Comparison of ENCODE assay signal across 18 cellular contexts in the genomic region with DNA sequence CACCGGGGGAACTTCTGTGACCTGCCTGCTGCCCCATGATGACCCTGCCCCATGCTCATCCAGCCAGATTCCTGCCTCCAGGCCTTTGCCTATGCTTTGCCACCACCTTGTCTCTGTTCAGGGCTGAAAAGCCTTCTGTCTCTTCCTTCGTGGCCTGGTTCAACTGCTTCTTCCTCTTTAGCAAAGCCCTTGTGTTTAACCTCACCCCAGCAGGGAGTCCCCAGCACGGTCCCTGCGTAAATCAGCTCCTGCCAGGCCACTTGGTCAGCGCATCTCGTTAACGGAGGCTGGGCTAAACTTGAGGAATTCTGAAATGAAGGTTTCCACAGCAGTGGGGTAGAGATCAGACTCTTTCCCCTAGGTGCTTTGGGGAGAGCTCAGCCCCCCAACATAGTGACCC. TPM values are rescaled to one million over a fixed set of nuclear protein-coding genes. Genes with fewer than 3 reads are reported as not detected.
DNase-seq lines count a peak whose midpoint lies in the region; ATAC-seq, FAIRE-seq and TF ChIP-seq lines count a peak whose summit lies in the region.
"Had no signal": no experiment of that assay in that cellular context is flagged by ENCODE, and none has a peak within 500 bp of the region (broad histone marks: within the 10 kb centered on the region; RNA-seq: fewer than 3 reads in every experiment).

No MANE protein-coding gene starts in this region.

- no peaks in the 10 kb centered on the region for H3K79me2 ChIP-seq in H1 (ENCODE audit: control insufficient read depth in 1 of 2, insufficient read depth in 2 of 2, low read length in 2 of 2)
- no peaks in the 10 kb centered on the region for H3K79me2 ChIP-seq in OCI-LY7 (ENCODE audit: insufficient read depth, low read depth, low read length)

- CTCF ChIA-PET in H1 (lab: Charles Lee; ENCODE audit: partially characterized antibody) (interaction anchor here (1.1 to 2.4 kb wide), 2 partner anchors 11 to 15 kb away, joined by 3 to 10 read pairs; no protein-coding TSS in a partner anchor), OCI-LY7 (lab: Charles Lee; ENCODE audit: unreplicated experiment) (interaction anchor here (1.0 kb wide), 1 partner anchor 13 kb away, joined by 3 read pairs; no protein-coding TSS in a partner anchor)

- H3K4ac ChIP-seq in H1 (replicated peaks; ENCODE audit: insufficient read length, low read depth, low read length) (no peak overlapping the region), neuronal stem cell (ENCODE audit: low read length) (no peak overlapping the region)

- H3K4me3 ChIP-seq in NB4 (ENCODE audit: low read depth, low read length) (no peak overlapping the region), H1 (ENCODE audit: extremely low read depth in 1 of 4, insufficient read depth in 2 of 4, low read depth in 3 of 4, low read length in 4 of 4) (no peak overlapping the region), neuronal stem cell (ENCODE audit: low read length in 2 of 2) (no peak overlapping the region), OCI-LY7 (ENCODE audit: low read depth, low read length, poor library complexity, severe bottlenecking) (no peak overlapping the region)

- intact Hi-C loops in Right ventricle myocardium inferior (cut with DNase I), result no loop called here
- intact Hi-C loops in Right ventricle myocardium superior (cut with DNase I), result no loop called here
- intact Hi-C loops in OCI-LY7 (cut with micrococcal nuclease; ENCODE audit: unreplicated experiment), result no loop called here

- 45% methylated on average over 7 of the region's 7 CpGs; no CpG with 5 or more reads in 1 of the 2 experiments for WGBS in H1 (ENCODE audit: extremely low coverage in 1 of 2, insufficient coverage in 1 of 2, insufficient read length in 1 of 2, insufficient replicate concordance in 2 of 2, low coverage in 1 of 2, low lambda C conversion rate in 2 of 2, missing lambda C conversion rate in 1 of 2), 2 experiments
- no CpG with 5 or more reads among the region's 7 CpGs for WGBS in neuronal stem cell (ENCODE audit: extremely low coverage in 2 of 2, insufficient read length in 2 of 2, insufficient replicate concordance in 1 of 2), 2 donors

- H3K27ac ChIP-seq in H1 (ENCODE audit: low read depth, low read length) (no peak overlapping the region), neuronal stem cell (replicated peaks; ENCODE audit: low read length) (no peak overlapping the region), OCI-LY7 (ENCODE audit: low read depth, low read length, poor library complexity, severe bottlenecking) (no peak overlapping the region)

- no peak overlapping the region for H3K56ac ChIP-seq in H1 (replicated peaks; ENCODE audit: insufficient read length, low read depth, low read length)

- BruUV-seq in OCI-LY7 (replicated peaks; lab: Mats Ljungman, UMichigan), result no TSS peak

- H3K27me3 ChIP-seq in H1 (replicated peaks in 1 of 4; ENCODE audit: control insufficient read depth in 3 of 4, extremely low read depth in 1 of 4, insufficient read depth in 3 of 4, low read length in 3 of 4) (no peaks in the 10 kb centered on the region; a peak in 3 of 7 replicates), neuronal stem cell (ENCODE audit: control insufficient read depth in 3 of 3, insufficient read depth in 3 of 3, low read depth in 1 of 3, low read length in 3 of 3) (peaks cover 0 to 3% (median 0%) of the 10 kb centered on the region in 3 experiments)

- POLR2A ChIA-PET in H1 (lab: Charles Lee; ENCODE audit: partially characterized antibody) (interaction anchor here (1.3 kb wide), 2 partner anchors 10 to 18 kb away, joined by 3 read pairs; no protein-coding TSS in a partner anchor), OCI-LY7 (lab: Charles Lee) (interaction anchor here (0.9 kb wide), 1 partner anchor 9 kb away, joined by 3 read pairs; no protein-coding TSS in a partner anchor)

- H3K4me1 ChIP-seq in H1 (replicated peaks in 1 of 4; ENCODE audit: control insufficient read depth in 3 of 4, insufficient read depth in 4 of 4, low read length in 3 of 4) (peaks cover 0 to 19% (median 6%) of the 10 kb centered on the region in 4 experiments; a peak in 6 of 7 replicates), neuronal stem cell (ENCODE audit: control insufficient read depth in 2 of 2, insufficient read depth in 1 of 2, low read depth in 1 of 2, low read length in 2 of 2) (peaks cover 48% of the 10 kb centered on the region in 2 donors), OCI-LY7 (ENCODE audit: insufficient read depth, low read length, poor library complexity, severe bottlenecking) (no peaks in the 10 kb centered on the region)

- no peak overlapping the region for H2BK20ac ChIP-seq in H1 (ENCODE audit: low read length)

- peak overlapping the region; percentile 14; the same call in 1 of the 2 replicates for H2BK15ac ChIP-seq in H1 (ENCODE audit: low read length)
- H2BK15ac ChIP-seq in neuronal stem cell (ENCODE audit: low read length), result peak overlapping the region; percentile 20

- H4K8ac ChIP-seq in H1 (ENCODE audit: extremely low read depth, insufficient read depth, low read length), result no peak overlapping the region; the same call in 1 of the 2 replicates
- H4K8ac ChIP-seq in neuronal stem cell (ENCODE audit: low read depth, low read length), result no peak overlapping the region

- H3K79me1 ChIP-seq in H1 (ENCODE audit: low read depth, low read length) (no peaks in the 10 kb centered on the region; the same call in 1 of the 2 replicates), neuronal stem cell (ENCODE audit: low read depth, low read length) (no peaks in the 10 kb centered on the region)

- no peak for FAIRE-seq in H1 (lab: Jason Lieb, UNC)
- FAIRE-seq: A204.1, GM19239 had no signal

- H3K23ac ChIP-seq in H1 (ENCODE audit: insufficient read length) (no peak overlapping the region), neuronal stem cell (ENCODE audit: low read depth, low read length, poor library complexity) (no peak overlapping the region)

- no peak overlapping the region for H4K5ac ChIP-seq in H1 (ENCODE audit: insufficient read length, low read depth, low read length)

- H3K9me2 ChIP-seq in OCI-LY7 (ENCODE audit: insufficient read depth, low read length), result no peaks in the 10 kb centered on the region

- no peak for TF ChIP-seq RAD21 in H1 (IDR thresholded peaks at IDR 0.05 in 1 of 2, conservative IDR thresholded peaks at IDR 0.05 in 1 of 2; ENCODE audit: low read depth in 2 of 2, low read length in 2 of 2)

- peak overlapping the region; percentile 32 for H3K18ac ChIP-seq in H1 (ENCODE audit: extremely low read depth, low read length)
- H3K18ac ChIP-seq in neuronal stem cell (ENCODE audit: low read length), result peak overlapping the region; percentile 84

- H3K4me2 ChIP-seq in H1 (ENCODE audit: insufficient read depth in 1 of 2, low read depth in 2 of 2, low read length in 2 of 2) (peak overlapping the region; percentile 30 to 40; a peak in 2 of 4 replicates), neuronal stem cell (ENCODE audit: insufficient read depth, low read length, poor library complexity, severe bottlenecking) (no peak overlapping the region), OCI-LY7 (ENCODE audit: low read length) (no peak overlapping the region)

- H3K9ac ChIP-seq in H1 (replicated peaks in 1 of 4; ENCODE audit: extremely low read depth in 1 of 4, low read depth in 3 of 4, low read length in 3 of 4) (no peak overlapping the region), neuronal stem cell (ENCODE audit: low read depth, low read length, poor library complexity) (no peak overlapping the region)

- no peak for TF ChIP-seq POLR2A in NB4 (IDR thresholded peaks at IDR 0.05; ENCODE audit: extremely low read depth, insufficient read length)
- no peak for TF ChIP-seq POLR2A in H1 (IDR thresholded peaks at IDR 0.05; ENCODE audit: control extremely low read depth in 1 of 2, low read depth in 2 of 2, low read length in 2 of 2)

- H3K14ac ChIP-seq in H1 (ENCODE audit: insufficient read length) (no peak overlapping the region), neuronal stem cell (ENCODE audit: low read length) (no peak overlapping the region)

- peak overlapping the region; percentile 3 for H4K91ac ChIP-seq in H1 (replicated peaks; ENCODE audit: insufficient read length, low read length)
- no peak overlapping the region for H4K91ac ChIP-seq in neuronal stem cell (ENCODE audit: low read depth, low read length, poor library complexity)

- no peaks in the 10 kb centered on the region for H3K9me3 ChIP-seq in H1 (ENCODE audit: insufficient read depth in 2 of 2, low read depth in 1 of 2, low read length in 1 of 2)
- H3K9me3 ChIP-seq in neuronal stem cell (replicated peaks in 1 of 2; ENCODE audit: control insufficient read depth in 2 of 2, insufficient read depth in 1 of 2, low read depth in 1 of 2, low read length in 2 of 2), result no peaks in the 10 kb centered on the region
- no peaks in the 10 kb centered on the region for H3K9me3 ChIP-seq in OCI-LY7 (ENCODE audit: low read length)

- no peak overlapping the region for H2AFZ ChIP-seq in H1 (ENCODE audit: low read length)
- H2AFZ ChIP-seq in neuronal stem cell (ENCODE audit: low read length), result no peak overlapping the region
- H2AFZ ChIP-seq in OCI-LY7 (ENCODE audit: low read length), result no peak overlapping the region

- H2BK120ac ChIP-seq in H1 (replicated peaks; ENCODE audit: low read depth, low read length), result no peak overlapping the region
- no peak overlapping the region for H2BK120ac ChIP-seq in neuronal stem cell (ENCODE audit: low read depth, low read length)

- peak; percentile 18 for DNase-seq in Right ventricle myocardium inferior (ENCODE audit: missing footprints)
- no peak for DNase-seq in Right ventricle myocardium superior
- DNase-seq in NB4 (ENCODE audit: low read depth), result peak; percentile 82
- DNase-seq in H1 (ENCODE audit: low read depth in 1 of 2, low spot score in 2 of 2), result no peak
- no peak for DNase-seq in neuronal stem cell (ENCODE audit: low spot score)
- no peak for DNase-seq in NCI-H510A (lab: John Stamatoyannopoulos, UW)
- no peak for DNase-seq in inferior parietal cortex (ENCODE audit: extremely low spot score)
- DNase-seq in OCI-LY7 (ENCODE audit: low spot score), result no peak
- DNase-seq: C1 segment of cervical spinal cord, DMS 273 treated with DMSO at 0.1 percent for 48 hours, H7, NCI-H1436, NCI-H2081, NCI-H82, SW 1271 had no signal

- peak overlapping the region; percentile 18; the same call in 1 of the 2 replicates for H2BK12ac ChIP-seq in H1 (ENCODE audit: low read depth, low read length)
- H2BK12ac ChIP-seq in neuronal stem cell (ENCODE audit: low read length), result peak overlapping the region; percentile 86

- H2AK5ac ChIP-seq in H1 (ENCODE audit: low read depth, low read length), result 0 out of 2 replicates have a peak overlapping the region, but pooled peaks have one; percentile 1
- peak overlapping the region; percentile 35 for H2AK5ac ChIP-seq in neuronal stem cell (ENCODE audit: low read depth, low read length)

- H4K20me1 ChIP-seq in H1 (replicated peaks in 1 of 2; ENCODE audit: control insufficient read depth in 1 of 2, insufficient read depth in 2 of 2, low read length in 2 of 2), result peaks cover 0 to 4% of the 10 kb centered on the region in 2 experiments
- no peaks in the 10 kb centered on the region for H4K20me1 ChIP-seq in OCI-LY7 (ENCODE audit: insufficient read depth, low read length)

- peaks cover 22% of the 10 kb centered on the region; the same call in 1 of the 2 replicates for H3K23me2 ChIP-seq in H1 (ENCODE audit: low read depth, low read length)

- ATAC-seq in Right ventricle myocardium inferior, result no peak
- ATAC-seq in Right ventricle myocardium superior (ENCODE audit: poor library complexity), result no peak
- ATAC-seq: Panc1 had no signal

- TF ChIP-seq CTCF in NB4 (IDR thresholded peaks at IDR 0.05; ENCODE audit: low read depth, low read length) (no peak), H1 (IDR thresholded peaks at IDR 0.05; ENCODE audit: control extremely low read depth in 1 of 3, insufficient read depth in 1 of 3, low read depth in 1 of 3, low read length in 3 of 3) (no peak), OCI-LY7 (conservative IDR thresholded peaks at IDR 0.05; ENCODE audit: low read length) (no peak)

- H2BK5ac ChIP-seq in H1 (ENCODE audit: low read depth, low read length) (no peak overlapping the region), neuronal stem cell (ENCODE audit: low read length) (no peak overlapping the region)

- H3K36me3 ChIP-seq in H1 (ENCODE audit: control insufficient read depth in 2 of 4, insufficient read depth in 4 of 4, low read length in 3 of 4), result no peaks in the 10 kb centered on the region
- no peaks in the 10 kb centered on the region for H3K36me3 ChIP-seq in neuronal stem cell (replicated peaks in 1 of 2; ENCODE audit: control insufficient read depth in 2 of 2, insufficient read depth in 2 of 2, low read length in 2 of 2)
- no peaks in the 10 kb centered on the region for H3K36me3 ChIP-seq in OCI-LY7 (ENCODE audit: insufficient read depth, low read length)

- TF ChIP-seq EP300 in H1 (IDR thresholded peaks at IDR 0.05; ENCODE audit: borderline replicate concordance in 1 of 2, low read depth in 2 of 2, low read length in 2 of 2), result no peak

RNA-seq across cellular contexts. Expression of a gene that starts 16.1 kb away (rescaled TPM):
- total RNA-seq in Right ventricle myocardium inferior (12.6 TPM), Right ventricle myocardium superior (12.2 TPM), OCI-LY7 (2022) (0.17 and 0.22 TPM in 2 replicates)
- 1.3 and 1.5 TPM in 2 replicates for total RNA-seq in H1 (2021; fragmentation: NEBNext Ultra II Directional; extraction: Animal tissue kit (Norgen Biotek cat#: 25700))
- 1.2 and 1.7 TPM in 2 replicates for polyA plus RNA-seq in H1 (2011; rRNA removed)
- polyA plus RNA-seq in H1 (2011; cell fraction: cytosol; rRNA removed), result 1.0 TPM
- 1.5 TPM for polyA plus RNA-seq in H1 (2011; cell fraction: nucleus; rRNA removed)
- 0.59 to 0.94 TPM (median 0.86 TPM) in 4 replicates for polyA plus RNA-seq in H1 (2012, experiment 1 of 2)
- 0.79 TPM for polyA plus RNA-seq in H1 (2012, experiment 2 of 2)
- 0.49 TPM for polyA plus RNA-seq in H1 (2013, experiment 1 of 2)
- 0.39 TPM for polyA plus RNA-seq in H1 (2013, experiment 2 of 2)
- 1.3 and 1.7 TPM in 2 replicates for polyA minus RNA-seq in H1 (2011; rRNA and poly(A)+ RNA removed)
- polyA minus RNA-seq in H1 (2011; cell fraction: cytosol; rRNA and poly(A)+ RNA removed), result 1.2 TPM
- polyA minus RNA-seq in H1 (2011; cell fraction: nucleus; rRNA and poly(A)+ RNA removed), result 2.4 TPM
- polyA plus RNA-seq in neuronal stem cell (2013, experiment 1 of 2), result 0.78 TPM
- polyA plus RNA-seq in neuronal stem cell (2013, experiment 2 of 2), result 0.89 TPM
- total RNA-seq in OCI-LY7 (2014; rRNA removed; shearing (Covaris generic)), result 0.13 and 0.16 TPM in 2 replicates

Comparison
In these comparisons a context has a peak if more than half of its experiments do, and no peak if none do; other contexts are left out.
1. DNase-seq: peak in Right ventricle myocardium inferior (single experiment) and NB4 (single experiment); none in Right ventricle myocardium superior (single experiment), H1 (0 of 2), neuronal stem cell (single experiment), NCI-H510A (single experiment), inferior parietal cortex (single experiment) and OCI-LY7 (single experiment).
2. H3K4me2 ChIP-seq: peak in H1 (2 of 2); none in neuronal stem cell (single experiment) and OCI-LY7 (single experiment).